ENCODE assay signal across 13 cellular contexts in genomic region chr10:113168560-113168959, GRCh38.
"Had no signal": no experiment of that assay in that cellular context is flagged by ENCODE, and none has a peak within 500 bp of the region (broad histone marks: within the 10 kb centered on the region; RNA-seq: fewer than 3 reads in every experiment).

No MANE protein-coding gene starts in this region.

- H3K27me3 ChIP-seq: brain microvascular endothelial cell, gastrocnemius medialis, heart right ventricle, left lung, ovary, tibial nerve had no signal

- FAIRE-seq: islet of Langerhans had no signal

- H3K36me3 Mint-ChIP-seq: activated naive CD8-positive, alpha-beta T cell treated with anti-CD3 and anti-CD28 coated beads for 36 hours had no signal

- H3K4me3 Mint-ChIP-seq: activated naive CD8-positive, alpha-beta T cell treated with anti-CD3 and anti-CD28 coated beads for 36 hours; activated T-cell treated with anti-CD3 and anti-CD28 coated beads, Interleukin-2, amount 50 U/mL, for 4 hours; natural killer cell treated with Interleukin-12 subunit alpha and Interleukin-12 subunit beta and Interleukin-15 and Interleukin-18, amount 100 ng/mL, for 72 hours had no signal

- H3K36me3 ChIP-seq: brain microvascular endothelial cell, gastrocnemius medialis, ovary had no signal

- H3K9me3 ChIP-seq: gastrocnemius medialis, heart right ventricle, left lung, ovary, tibial nerve had no signal

- ATAC-seq: activated T-cell treated with anti-CD3 and anti-CD28 coated beads, Interleukin-2, amount 50 U/mL, for 4 hours; gastrocnemius medialis; heart right ventricle; left lung; natural killer cell treated with Interleukin-12 subunit alpha and Interleukin-12 subunit beta and Interleukin-15 and Interleukin-18, amount 100 ng/mL, for 72 hours had no signal

- H3K27ac Mint-ChIP-seq: activated naive CD8-positive, alpha-beta T cell treated with anti-CD3 and anti-CD28 coated beads for 36 hours; natural killer cell treated with Interleukin-12 subunit alpha and Interleukin-12 subunit beta and Interleukin-15 and Interleukin-18, amount 100 ng/mL, for 72 hours had no signal

- H3K4me3 ChIP-seq: gastrocnemius medialis, heart right ventricle, left lung, ovary, tibial nerve had no signal

- DNase-seq: activated CD4-positive, alpha-beta T cell treated with anti-CD3 and anti-CD28 coated beads, Interleukin-2, amount 50 U/mL, for 48 hours; activated CD4-positive, CD25-positive, alpha-beta regulatory T cell treated with anti-CD3 and anti-CD28 coated beads, Interleukin-2, amount 50 U/mL, for 72 hours; activated gamma-delta T cell; activated naive CD8-positive, alpha-beta T cell treated with anti-CD3 and anti-CD28 coated beads for 36 hours; activated T-cell treated with anti-CD3 and anti-CD28 coated beads, Interleukin-2, amount 50 U/mL, for 4 hours; brain microvascular endothelial cell; gastrocnemius medialis; heart right ventricle; left lung; ovary had no signal

- H3K27me3 Mint-ChIP-seq: activated naive CD8-positive, alpha-beta T cell treated with anti-CD3 and anti-CD28 coated beads for 36 hours had no signal

- H3K9me3 Mint-ChIP-seq: activated naive CD8-positive, alpha-beta T cell treated with anti-CD3 and anti-CD28 coated beads for 36 hours; activated T-cell treated with anti-CD3 and anti-CD28 coated beads, Interleukin-2, amount 50 U/mL, for 4 hours; natural killer cell treated with Interleukin-12 subunit alpha and Interleukin-12 subunit beta and Interleukin-15 and Interleukin-18, amount 100 ng/mL, for 72 hours had no signal

- H3K4me1 ChIP-seq: gastrocnemius medialis had no signal

- H3K27ac ChIP-seq: brain microvascular endothelial cell, gastrocnemius medialis, heart right ventricle, left lung, ovary, tibial nerve had no signal
